24 cellular contexts compared by ENCODE assay signal in genomic region chr20:17579369-17580039, GRCh38. TPM values are rescaled to one million over a fixed set of nuclear protein-coding genes. Genes with fewer than 3 reads are reported as not detected.
A peak's percentile ranks its signal among the peaks of the same experiment; 100 is the strongest.
DNase-seq lines count a peak whose midpoint lies in the region; ATAC-seq and TF ChIP-seq lines count a peak whose summit lies in the region.
"Had no signal": no experiment of that assay in that cellular context is flagged by ENCODE, and none has a peak within 500 bp of the region (broad histone marks: within the 10 kb centered on the region; RNA-seq: fewer than 3 reads in every experiment).

No MANE protein-coding gene starts in this region.

- in situ Hi-C loops in transverse colon (cut with MboI; ENCODE audit: low pct_ligation_motif_present in 1 of 4, low pct_unique_long_range_greater_than_20kb in 1 of 4, low sequenced_read_pairs in 3 of 4): no loop called here

- CTCF ChIA-PET in activated CD8-positive, alpha-beta T cell treated with anti-CD3 and anti-CD28 coated beads for 36 hours (lab: Charles Lee): no interaction called here
- CTCF ChIA-PET in activated CD8-positive, alpha-beta T cell treated with anti-CD3 and anti-CD28 coated beads, Interleukin-2, amount 10 ng/mL, durations not matched to agents 7 days and 5 days (lab: Charles Lee): interaction anchor here (1.3 kb wide), 1 partner anchor 9 kb away, joined by 5 read pairs; the partner anchor contains the start of gene DSTN
- CTCF ChIA-PET in WTC11 (lab: Charles Lee): no interaction called here

- H3K27me3 Mint-ChIP-seq in activated CD8-positive, alpha-beta T cell treated with anti-CD3 and anti-CD28 coated beads for 36 hours: no peaks in the 10 kb centered on the region
- H3K27me3 Mint-ChIP-seq in activated CD8-positive, alpha-beta T cell treated with anti-CD3 and anti-CD28 coated beads, Interleukin-2, amount 10 ng/mL, durations not matched to agents 7 days and 5 days (ENCODE audit: low read depth): no peaks in the 10 kb centered on the region
- no peaks in the 10 kb centered on the region for H3K27me3 Mint-ChIP-seq in WTC11 (ENCODE audit: low read depth)
- H3K27me3 Mint-ChIP-seq in glutamatergic neuron (ENCODE audit: unreplicated experiment): peaks cover 3% of the 10 kb centered on the region
- H3K27me3 Mint-ChIP-seq in stimulated activated naive B cell treated with anti-CD40 and anti-IgM and Interleukin-4, amounts not matched to agents 10 μg/mL and 1 μg/mL and 100 μg/mL, for 72 hours: no peaks in the 10 kb centered on the region
- H3K27me3 Mint-ChIP-seq: activated naive CD8-positive, alpha-beta T cell had no signal

- no peak overlapping the region for H3K4me3 ChIP-seq in vagina
- no peak overlapping the region for H3K4me3 ChIP-seq in transverse colon
- no peak overlapping the region for H3K4me3 ChIP-seq in H7 (ENCODE audit: insufficient read depth, low read depth, low read length)
- H3K4me3 ChIP-seq: A549, BLaER1, body of pancreas, dorsolateral prefrontal cortex, esophagus squamous epithelium, GM12878, pancreas, skin epidermis had no signal

- H3K36me3 ChIP-seq in vagina (no peaks in the 10 kb centered on the region), transverse colon (no peaks in the 10 kb centered on the region), H7 (replicated peaks; ENCODE audit: control insufficient read depth, insufficient read depth, low read length) (no peaks in the 10 kb centered on the region)
- H3K36me3 ChIP-seq: pancreas had no signal

- H3K9me3 ChIP-seq in vagina (no peaks in the 10 kb centered on the region), transverse colon (no peaks in the 10 kb centered on the region)
- H3K9me3 ChIP-seq: A549, BLaER1, body of pancreas, esophagus squamous epithelium, pancreas had no signal

- DNase-seq in activated CD8-positive, alpha-beta T cell treated with anti-CD3 and anti-CD28 coated beads for 36 hours: no peak
- DNase-seq in activated CD8-positive, alpha-beta T cell treated with anti-CD3 and anti-CD28 coated beads, Interleukin-2, amount 10 ng/mL, durations not matched to agents 7 days and 5 days: no peak
- DNase-seq in WTC11 (ENCODE audit: low spot score) (no peak), glutamatergic neuron (no peak), vagina (ENCODE audit: extremely low spot score in 2 of 2) (no peak), transverse colon (no peak), H7 (no peak)
- no peak for DNase-seq in stimulated activated naive B cell treated with anti-CD40 and anti-IgM and Interleukin-4, amounts not matched to agents 10 μg/mL and 1 μg/mL and 100 μg/mL, for 72 hours
- DNase-seq: activated CD4-positive, alpha-beta T cell treated with anti-CD3 and anti-CD28 coated beads, Interleukin-2, amount 50 U/mL, for 48 hours; activated T-cell treated with anti-CD3 and anti-CD28 coated beads, Interleukin-2, amount 50 U/mL, for 1 hour; body of pancreas; dorsolateral prefrontal cortex; esophagus squamous epithelium; GF-D8; head of caudate nucleus; NCI-H187; NCI-H2227 treated with DMSO at 0.1 percent for 48 hours; pancreas; stimulated activated CD4-positive, alpha-beta T cell treated with anti-CD3 and anti-CD28 coated beads, Interleukin-4, amount 100 ng/mL, for 4 hours had no signal

- TF ChIP-seq CTCF in activated CD8-positive, alpha-beta T cell treated with anti-CD3 and anti-CD28 coated beads for 36 hours (IDR thresholded peaks at IDR 0.05): no peak
- TF ChIP-seq CTCF in WTC11 (IDR thresholded peaks at IDR 0.05) (no peak), glutamatergic neuron (IDR thresholded peaks at IDR 0.05; ENCODE audit: partially characterized antibody, unreplicated experiment) (no peak), vagina (IDR thresholded peaks at IDR 0.05) (no peak), transverse colon (IDR thresholded peaks at IDR 0.05) (no peak)

- 80 to 81% methylated on average over 2 to 4 of the region's 4 CpGs for WGBS in transverse colon (ENCODE audit: low coverage in 1 of 2), 2 donors

- H3K4me1 ChIP-seq in vagina: peaks cover 60% of the 10 kb centered on the region
- peaks cover 6 to 72% (median 31%) of the 10 kb centered on the region in 4 donors for H3K4me1 ChIP-seq in transverse colon
- H3K4me1 ChIP-seq: BLaER1 had no signal

- no peak for TF ChIP-seq POLR2A in vagina (IDR thresholded peaks at IDR 0.05)
- no peak for TF ChIP-seq POLR2A in transverse colon (IDR thresholded peaks at IDR 0.05)

- H3K27ac ChIP-seq in vagina (no peak overlapping the region), transverse colon (peak overlapping the region in 2 of 4 donors; percentile 7 to 42)
- H3K27ac ChIP-seq: BLaER1, body of pancreas, dorsolateral prefrontal cortex, pancreas, skin epidermis had no signal

- peaks cover 1% of the 10 kb centered on the region for H3K36me3 Mint-ChIP-seq in activated CD8-positive, alpha-beta T cell treated with anti-CD3 and anti-CD28 coated beads for 36 hours (ENCODE audit: low read depth)
- H3K36me3 Mint-ChIP-seq in activated CD8-positive, alpha-beta T cell treated with anti-CD3 and anti-CD28 coated beads, Interleukin-2, amount 10 ng/mL, durations not matched to agents 7 days and 5 days (ENCODE audit: low read depth): peaks cover 2% of the 10 kb centered on the region
- H3K36me3 Mint-ChIP-seq in WTC11 (no peaks in the 10 kb centered on the region), glutamatergic neuron (ENCODE audit: unreplicated experiment) (no peaks in the 10 kb centered on the region)
- H3K36me3 Mint-ChIP-seq in stimulated activated naive B cell treated with anti-CD40 and anti-IgM and Interleukin-4, amounts not matched to agents 10 μg/mL and 1 μg/mL and 100 μg/mL, for 72 hours: peaks cover 0 to 3% of the 10 kb centered on the region in 2 donors

- peaks cover 26% of the 10 kb centered on the region for H3K4me1 Mint-ChIP-seq in activated CD8-positive, alpha-beta T cell treated with anti-CD3 and anti-CD28 coated beads for 36 hours (ENCODE audit: low read depth)
- peaks cover 17% of the 10 kb centered on the region for H3K4me1 Mint-ChIP-seq in activated CD8-positive, alpha-beta T cell treated with anti-CD3 and anti-CD28 coated beads, Interleukin-2, amount 10 ng/mL, durations not matched to agents 7 days and 5 days (ENCODE audit: low read depth)
- H3K4me1 Mint-ChIP-seq in WTC11 (peaks cover 41% of the 10 kb centered on the region), glutamatergic neuron (ENCODE audit: low read depth, unreplicated experiment) (peaks cover 13% of the 10 kb centered on the region)
- peaks cover 4 to 9% of the 10 kb centered on the region in 2 donors for H3K4me1 Mint-ChIP-seq in stimulated activated naive B cell treated with anti-CD40 and anti-IgM and Interleukin-4, amounts not matched to agents 10 μg/mL and 1 μg/mL and 100 μg/mL, for 72 hours

- H3K27me3 ChIP-seq in vagina: no peaks in the 10 kb centered on the region
- H3K27me3 ChIP-seq in transverse colon: no peaks in the 10 kb centered on the region
- no peaks in the 10 kb centered on the region for H3K27me3 ChIP-seq in H7 (ENCODE audit: control insufficient read depth, insufficient read depth, low read length)
- H3K27me3 ChIP-seq: BLaER1, body of pancreas, dorsolateral prefrontal cortex, esophagus squamous epithelium, pancreas had no signal

- intact Hi-C loops in activated CD8-positive, alpha-beta T cell treated with anti-CD3 and anti-CD28 coated beads for 36 hours (cut with micrococcal nuclease): no loop called here
- intact Hi-C loops in vagina (cut with DNase I): no loop called here
- intact Hi-C loops in transverse colon (cut with DNase I; ENCODE audit: low total_unique reads): no loop called here

- H3K9me3 Mint-ChIP-seq in activated CD8-positive, alpha-beta T cell treated with anti-CD3 and anti-CD28 coated beads for 36 hours: no peaks in the 10 kb centered on the region
- no peaks in the 10 kb centered on the region for H3K9me3 Mint-ChIP-seq in activated CD8-positive, alpha-beta T cell treated with anti-CD3 and anti-CD28 coated beads, Interleukin-2, amount 10 ng/mL, durations not matched to agents 7 days and 5 days (ENCODE audit: insufficient read depth)
- H3K9me3 Mint-ChIP-seq in WTC11 (no peaks in the 10 kb centered on the region), glutamatergic neuron (ENCODE audit: unreplicated experiment) (no peaks in the 10 kb centered on the region)
- H3K9me3 Mint-ChIP-seq in stimulated activated naive B cell treated with anti-CD40 and anti-IgM and Interleukin-4, amounts not matched to agents 10 μg/mL and 1 μg/mL and 100 μg/mL, for 72 hours: no peaks in the 10 kb centered on the region

- no peak for TF ChIP-seq EP300 in transverse colon (IDR thresholded peaks at IDR 0.05; ENCODE audit: low read depth)

- peak; percentile 61 for ATAC-seq in activated CD8-positive, alpha-beta T cell treated with anti-CD3 and anti-CD28 coated beads for 36 hours
- no peak for ATAC-seq in activated CD8-positive, alpha-beta T cell treated with anti-CD3 and anti-CD28 coated beads, Interleukin-2, amount 10 ng/mL, durations not matched to agents 7 days and 5 days
- no peak for ATAC-seq in WTC11
- no peak for ATAC-seq in stimulated activated naive B cell treated with anti-CD40 and anti-IgM and Interleukin-4, amounts not matched to agents 10 μg/mL and 1 μg/mL and 100 μg/mL, for 72 hours (replicated peaks)
- ATAC-seq: body of pancreas, GM12878, pancreas had no signal

- POLR2A ChIA-PET in activated CD8-positive, alpha-beta T cell treated with anti-CD3 and anti-CD28 coated beads for 36 hours (lab: Charles Lee): interaction anchor here (0.6 to 1.0 kb wide), 3 partner anchors 15 to 28 kb away, joined by 3 to 6 read pairs (median 3); no protein-coding TSS in a partner anchor
- POLR2A ChIA-PET in activated CD8-positive, alpha-beta T cell treated with anti-CD3 and anti-CD28 coated beads, Interleukin-2, amount 10 ng/mL, durations not matched to agents 7 days and 5 days (lab: Charles Lee): interaction anchor here (0.8 kb wide), 1 partner anchor 9 kb away, joined by 4 read pairs; the partner anchor contains the start of gene DSTN
- POLR2A ChIA-PET in WTC11 (lab: Charles Lee): interaction anchor here (1.5 kb wide), 1 partner anchor 10 kb away, joined by 10 read pairs; the partner anchor contains the start of gene DSTN

- no peak overlapping the region for H3K4me3 Mint-ChIP-seq in activated CD8-positive, alpha-beta T cell treated with anti-CD3 and anti-CD28 coated beads for 36 hours
- no peak overlapping the region for H3K4me3 Mint-ChIP-seq in activated CD8-positive, alpha-beta T cell treated with anti-CD3 and anti-CD28 coated beads, Interleukin-2, amount 10 ng/mL, durations not matched to agents 7 days and 5 days
- H3K4me3 Mint-ChIP-seq in WTC11 (no peak overlapping the region), glutamatergic neuron (ENCODE audit: unreplicated experiment) (peak overlapping the region; percentile 4)
- H3K4me3 Mint-ChIP-seq in stimulated activated naive B cell treated with anti-CD40 and anti-IgM and Interleukin-4, amounts not matched to agents 10 μg/mL and 1 μg/mL and 100 μg/mL, for 72 hours: no peak overlapping the region
- H3K4me3 Mint-ChIP-seq: activated naive CD8-positive, alpha-beta T cell had no signal

- no peak overlapping the region for H3K27ac Mint-ChIP-seq in activated CD8-positive, alpha-beta T cell treated with anti-CD3 and anti-CD28 coated beads for 36 hours
- H3K27ac Mint-ChIP-seq in activated CD8-positive, alpha-beta T cell treated with anti-CD3 and anti-CD28 coated beads, Interleukin-2, amount 10 ng/mL, durations not matched to agents 7 days and 5 days: no peak overlapping the region
- H3K27ac Mint-ChIP-seq in WTC11 (no peak overlapping the region), glutamatergic neuron (ENCODE audit: unreplicated experiment) (no peak overlapping the region)
- peak overlapping the region; percentile 20 for H3K27ac Mint-ChIP-seq in stimulated activated naive B cell treated with anti-CD40 and anti-IgM and Interleukin-4, amounts not matched to agents 10 μg/mL and 1 μg/mL and 100 μg/mL, for 72 hours
- H3K27ac Mint-ChIP-seq: activated naive CD8-positive, alpha-beta T cell had no signal

RNA-seq across cellular contexts. Expression of gene DSTN, which starts 9.6 kb away (rescaled TPM):
- 10 to 100 TPM; 55.5 to 56.4 TPM for total RNA-seq in activated CD8-positive, alpha-beta T cell treated with anti-CD3 and anti-CD28 coated beads for 36 hours
- 10 to 100 TPM; 59.0 to 63.6 TPM for total RNA-seq in activated CD8-positive, alpha-beta T cell treated with anti-CD3 and anti-CD28 coated beads, Interleukin-2, amount 10 ng/mL, durations not matched to agents 7 days and 5 days
- total RNA-seq in WTC11 (2021): 145 to 153 TPM (median 149 TPM) in 3 replicates
- 233 TPM for total RNA-seq in glutamatergic neuron (ENCODE audit: unreplicated experiment)
- 326 TPM for total RNA-seq in vagina
- 100 to 1,000 TPM; 280 to 589 (median 373) TPM for total RNA-seq in transverse colon
- 112 and 126 TPM in 2 replicates for total RNA-seq in H7 (2014; rRNA removed; shearing (Covaris generic))

RNA-seq across cellular contexts. Expression of gene BFSP1, which starts 48.3 kb away (rescaled TPM):
- under 1 TPM; 0.18 TPM for total RNA-seq in activated CD8-positive, alpha-beta T cell treated with anti-CD3 and anti-CD28 coated beads for 36 hours
- total RNA-seq in activated CD8-positive, alpha-beta T cell treated with anti-CD3 and anti-CD28 coated beads, Interleukin-2, amount 10 ng/mL, durations not matched to agents 7 days and 5 days: under 1 TPM; 0.50 to 0.55 TPM
- total RNA-seq in WTC11 (2021) (1.9 to 3.0 TPM (median 2.7 TPM) in 3 replicates), glutamatergic neuron (ENCODE audit: unreplicated experiment) (0.69 TPM), vagina (0.49 TPM), transverse colon (under 1 TPM in 3 of 4 donors, not detected in 1; 0.75 to 1.00 (median 0.82) TPM)
- 3.1 and 5.0 TPM in 2 replicates for total RNA-seq in H7 (2014; rRNA removed; shearing (Covaris generic))
